Comparison of ENCODE assay signal across 28 cellular contexts in the genomic region with DNA sequence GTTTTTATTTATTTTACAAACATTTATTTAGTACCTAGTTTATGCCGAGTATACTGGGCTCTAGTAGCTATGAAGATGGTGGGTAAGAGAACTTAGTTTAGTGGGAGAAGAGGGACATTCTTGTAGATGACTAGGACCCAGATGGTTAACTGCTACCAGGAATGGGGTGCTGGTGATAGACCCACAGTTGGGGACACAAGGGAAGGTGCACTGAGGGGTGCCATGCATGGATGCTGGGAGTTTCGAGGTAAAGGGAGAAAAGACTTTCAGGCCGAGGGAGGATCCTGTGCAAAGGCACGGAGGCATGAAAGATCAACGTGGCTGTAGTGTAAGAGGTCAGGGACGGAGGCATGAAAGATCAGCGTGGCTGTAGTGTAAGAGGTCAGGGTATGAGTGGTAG.
"Had no signal": no experiment of that assay in that cellular context is flagged by ENCODE, and none has a peak within 500 bp of the region (broad histone marks: within the 10 kb centered on the region; RNA-seq: fewer than 3 reads in every experiment).

No MANE protein-coding gene starts in this region.

- H3K9me3 ChIP-seq: heart right ventricle, left lung, lower lobe of right lung, mucosa of descending colon, ovary, right atrium auricular region, right lobe of liver, transverse colon, upper lobe of right lung had no signal

- H3K27me3 Mint-ChIP-seq: stimulated activated naive CD8-positive, alpha-beta T cell treated with anti-CD3 and anti-CD28 coated beads, Interleukin-15, amount 100 ng/mL, for 72 hours had no signal

- H3K27me3 ChIP-seq: heart right ventricle, hepatocyte, left lung, ovary, right atrium auricular region, right lobe of liver, upper lobe of right lung had no signal

- H3K36me3 Mint-ChIP-seq: mesothelial cell of epicardium; naive thymus-derived CD4-positive, alpha-beta T cell; stimulated activated memory B cell treated with anti-CD40 and anti-IgM and Interleukin-4, amounts not matched to agents 10 μg/mL and 1 μg/mL and 100 μg/mL, for 72 hours had no signal

- H3K4me1 ChIP-seq: left lung, lower lobe of right lung, transverse colon, upper lobe of right lung had no signal

- H3K27ac ChIP-seq: heart right ventricle, hepatocyte, left lung, lower lobe of right lung, ovary, right atrium auricular region, right lobe of liver, transverse colon, upper lobe of right lung had no signal

- H3K4me3 Mint-ChIP-seq: mesothelial cell of epicardium; naive thymus-derived CD4-positive, alpha-beta T cell; nephron; neural crest cell; stimulated activated memory B cell treated with anti-CD40 and anti-IgM and Interleukin-4, amounts not matched to agents 10 μg/mL and 1 μg/mL and 100 μg/mL, for 72 hours; stimulated activated naive CD8-positive, alpha-beta T cell treated with anti-CD3 and anti-CD28 coated beads, Interleukin-15, amount 100 ng/mL, for 72 hours had no signal

- H2AFZ ChIP-seq: hepatocyte had no signal

- H3K9me3 Mint-ChIP-seq: naive thymus-derived CD4-positive, alpha-beta T cell; stimulated activated naive CD8-positive, alpha-beta T cell treated with anti-CD3 and anti-CD28 coated beads, Interleukin-15, amount 100 ng/mL, for 72 hours had no signal

- DNase-seq: heart right ventricle; kidney; left colon; left lung; lower lobe of right lung; mammary epithelial cell; mesendoderm; mucosa of descending colon; naive thymus-derived CD4-positive, alpha-beta T cell; ovary; right lobe of liver; stimulated activated CD4-positive, alpha-beta T cell treated with anti-CD3 and anti-CD28 coated beads, Interleukin-1b, Interleukin-23, amount 100 ng/mL, for 48 hours; stimulated activated CD4-positive, alpha-beta T cell treated with anti-CD3 and anti-CD28 coated beads, Interleukin-2, amount 100 ng/mL, for 48 hours; stimulated activated CD4-positive, alpha-beta T cell treated with anti-CD3 and anti-CD28 coated beads, Interleukin-4, amount 100 ng/mL, for 4 hours; stimulated activated CD8-positive, alpha-beta memory T cell treated with anti-CD3 and anti-CD28 coated beads, Interleukin-4, amount 100 ng/mL, for 48 hours; stimulated activated naive CD4-positive, alpha-beta T cell treated with Interleukin-2 at 50 U/mL for 16 hours; stimulated activated naive CD8-positive, alpha-beta T cell treated with anti-CD3 and anti-CD28 coated beads, Interleukin-15, amount 100 ng/mL, for 72 hours; substantia nigra; transverse colon; upper lobe of right lung had no signal

- ATAC-seq: heart right ventricle; left colon; left lung; lower lobe of right lung; mucosa of descending colon; naive thymus-derived CD4-positive, alpha-beta T cell; right lobe of liver; stimulated activated memory B cell treated with anti-CD40 and anti-IgM and Interleukin-4, amounts not matched to agents 10 μg/mL and 1 μg/mL and 100 μg/mL, for 72 hours; stimulated activated naive CD8-positive, alpha-beta T cell treated with anti-CD3 and anti-CD28 coated beads, Interleukin-15, amount 100 ng/mL, for 72 hours; upper lobe of right lung had no signal

- H3K4me2 ChIP-seq: hepatocyte, smooth muscle cell had no signal

- H3K4me1 Mint-ChIP-seq: naive thymus-derived CD4-positive, alpha-beta T cell; stimulated activated memory B cell treated with anti-CD40 and anti-IgM and Interleukin-4, amounts not matched to agents 10 μg/mL and 1 μg/mL and 100 μg/mL, for 72 hours; stimulated activated naive CD8-positive, alpha-beta T cell treated with anti-CD3 and anti-CD28 coated beads, Interleukin-15, amount 100 ng/mL, for 72 hours had no signal

- H3K27ac Mint-ChIP-seq: mesothelial cell of epicardium; naive thymus-derived CD4-positive, alpha-beta T cell; nephron; progenitor cell of endocrine pancreas; stimulated activated memory B cell treated with anti-CD40 and anti-IgM and Interleukin-4, amounts not matched to agents 10 μg/mL and 1 μg/mL and 100 μg/mL, for 72 hours had no signal

- H3K36me3 ChIP-seq: heart right ventricle, left lung, lower lobe of right lung, ovary, right atrium auricular region, right lobe of liver, transverse colon, upper lobe of right lung had no signal

- H3K4me3 ChIP-seq: heart right ventricle, hepatocyte, left lung, lower lobe of right lung, mucosa of descending colon, ovary, right atrium auricular region, right lobe of liver, smooth muscle cell, transverse colon, upper lobe of right lung had no signal
